Comparison of ENCODE assay signal across 8 cellular contexts in the genomic region with DNA sequence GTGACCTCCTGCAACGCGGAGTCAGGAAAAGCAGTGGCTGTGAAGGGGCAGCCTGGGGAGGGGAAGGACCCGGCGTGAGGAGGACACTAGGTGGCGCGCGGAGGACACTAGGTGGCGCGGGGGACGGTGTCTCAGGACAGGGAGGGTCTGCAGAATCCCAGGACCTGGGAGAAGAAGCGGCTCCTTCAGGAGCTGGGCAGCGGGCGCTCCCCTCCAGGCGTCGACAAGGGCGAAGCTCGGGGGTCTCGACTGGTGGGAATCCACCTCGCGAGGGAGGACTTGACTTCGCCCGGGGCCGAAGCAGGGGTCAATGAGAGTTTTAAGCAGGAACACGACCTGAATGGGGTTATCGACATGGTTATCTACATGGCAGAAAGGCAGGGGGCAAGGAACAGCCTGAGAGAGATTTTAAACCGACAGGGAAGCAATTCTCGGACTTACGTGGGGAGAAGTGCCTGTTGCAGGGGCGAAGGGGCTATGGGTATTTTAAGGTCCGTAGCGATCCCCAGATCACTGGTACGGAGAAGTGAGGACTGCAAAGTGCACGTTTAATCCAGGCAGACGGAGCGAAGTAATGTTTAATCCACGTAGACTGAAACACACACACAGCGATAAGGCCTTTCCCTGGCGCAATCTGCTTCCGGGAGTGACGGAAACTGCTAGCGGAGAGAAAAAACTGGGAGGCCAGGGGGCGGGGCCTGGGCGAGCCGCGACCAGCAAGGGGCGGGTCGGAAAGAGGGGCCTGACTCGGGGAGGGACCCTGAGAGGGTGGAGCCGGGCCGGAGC. TPM values are rescaled to one million over a fixed set of nuclear protein-coding genes. Genes with fewer than 3 reads are reported as not detected.
DNase-seq lines count a peak whose midpoint lies in the region; ATAC-seq and TF ChIP-seq lines count a peak whose summit lies in the region.

A gene (minus strand): TSS at position 648 of the 786 bp plus-strand sequence. CDS start 9,426 bp downstream, outside the sequence.

- H3F3A ChIP-seq in PC-3 (ENCODE audit: low read length, unreplicated experiment) = no peaks in the 10 kb centered on the region

- H3K4me3 ChIP-seq in PC-3 (ENCODE audit: low read length) (peak within 1 kb of the TSS; percentile 91), epithelial cell of proximal tubule (ENCODE audit: low read depth, low read length) (peak within 1 kb of the TSS; percentile 97), mucosa of rectum (ENCODE audit: low read length in 2 of 2) (peak within 1 kb of the TSS; percentile 97 to 100)

- ATAC-seq in GM21528 (IDR thresholded peaks at IDR 0.05; ENCODE audit: low FRiP score, unreplicated experiment) (peak; percentile 92), PC-3 (peak; percentile 93)

- intact Hi-C loops in PC-3 (cut with micrococcal nuclease) = loop anchor here (1.0 kb wide), 2 partner anchors 50 to 98 kb away; no protein-coding TSS in a partner anchor

- peak within 1 kb of the TSS; percentile 92 for H3K9ac ChIP-seq in PC-3 (ENCODE audit: low read length)
- peak within 1 kb of the TSS; percentile 97 to 99 for H3K9ac ChIP-seq in mucosa of rectum (ENCODE audit: low read depth in 1 of 2, low read length in 2 of 2)

- TF ChIP-seq CTCF in PC-3 (conservative IDR thresholded peaks at IDR 0.05; ENCODE audit: low read depth, low read length) (peak; percentile 90), epithelial cell of proximal tubule (conservative IDR thresholded peaks at IDR 0.05; ENCODE audit: low read depth, low read length) (peak; percentile 71)

- H4K20me1 ChIP-seq in PC-3 (ENCODE audit: low read length) = no peaks in the 10 kb centered on the region

- TSS peak; percentile 94 for BruUV-seq in PC-3 (replicated peaks; lab: Mats Ljungman, UMichigan)

- H3K36me3 ChIP-seq in PC-3 (ENCODE audit: low read depth, low read length) = peaks cover 30% of the 10 kb centered on the region
- no peaks in the 10 kb centered on the region for H3K36me3 ChIP-seq in mucosa of rectum (ENCODE audit: control insufficient read depth in 2 of 2, insufficient read depth in 2 of 2, low read length in 2 of 2)

- peak; percentile 85 for DNase-seq in DMS153 treated with DMSO at 0.1 percent for 48 hours (lab: John Stamatoyannopoulos, UW; ENCODE audit: unreplicated experiment)
- peak; percentile 96 for DNase-seq in PC-3
- peak; percentile 97 for DNase-seq in activated T-cell treated with anti-CD3 and anti-CD28 coated beads, Interleukin-2, amount 50 U/mL, for 1 hour
- peak; percentile 57 for DNase-seq in epithelial cell of proximal tubule (ENCODE audit: low read depth)
- peak; percentile 93 to 94 for DNase-seq in stimulated activated CD8-positive, alpha-beta memory T cell treated with anti-CD3 and anti-CD28 coated beads, Interleukin-4, amount 100 ng/mL, for 4 hours (ENCODE audit: low read depth in 2 of 2, low spot score in 1 of 2)

- peak within 1 kb of the TSS; percentile 95 for H2AFZ ChIP-seq in PC-3 (ENCODE audit: low read length)

- CTCF ChIA-PET in PC-3 (lab: Charles Lee) = interaction anchor here (0.5 to 0.7 kb wide), 2 partner anchors 50 to 1500 kb away, joined by 3 to 6 read pairs; a partner anchor contains a TSS

- H3K4me2 ChIP-seq in PC-3 (ENCODE audit: low read length) = peak within 1 kb of the TSS; percentile 94

- H3K9me2 ChIP-seq in PC-3 (replicated peaks; ENCODE audit: low read length) = no peaks in the 10 kb centered on the region

- H3K27me3 ChIP-seq in PC-3 (ENCODE audit: low read length) = no peaks in the 10 kb centered on the region
- H3K27me3 ChIP-seq in mucosa of rectum (ENCODE audit: control insufficient read depth in 2 of 2, insufficient read depth in 2 of 2, low read length in 2 of 2) = no peaks in the 10 kb centered on the region

- POLR2A ChIA-PET in PC-3 (lab: Charles Lee; ENCODE audit: unreplicated experiment) = interaction anchor here (2.1 kb wide), 1 partner anchor 50 kb away, joined by 48 read pairs; a partner anchor contains a TSS

- peak within 1 kb of the TSS; percentile 81 for H3K27ac ChIP-seq in PC-3 (ENCODE audit: low read length)
- H3K27ac ChIP-seq in mucosa of rectum (ENCODE audit: low read depth in 2 of 2, low read length in 2 of 2) = peak within 1 kb of the TSS; percentile 99

- peaks cover 24% of the 10 kb centered on the region for H3K79me2 ChIP-seq in PC-3 (ENCODE audit: low read length)

- peaks cover 7% of the 10 kb centered on the region; the same call in 1 of the 2 replicates for H3K4me1 ChIP-seq in PC-3 (ENCODE audit: insufficient read depth, low read length)
- H3K4me1 ChIP-seq in mucosa of rectum (ENCODE audit: control insufficient read depth in 2 of 2, insufficient read depth in 2 of 2, low read length in 2 of 2) = peaks cover 7 to 12% of the 10 kb centered on the region in 2 donors

- no peak for TF ChIP-seq EP300 in Ishikawa (IDR thresholded peaks at IDR 0.05; ENCODE audit: borderline replicate concordance)

- H3K9me3 ChIP-seq in PC-3 (ENCODE audit: low read length) (peaks cover 41% of the 10 kb centered on the region), mucosa of rectum (ENCODE audit: control insufficient read depth in 2 of 2, low read length in 2 of 2) (peaks cover 0 to 8% of the 10 kb centered on the region in 2 donors)

- TF ChIP-seq RAD21 in Ishikawa (IDR thresholded peaks at IDR 0.05; ENCODE audit: low read depth) = peak; percentile 77

TF ChIP-seq in Ishikawa, 13 proteins besides CTCF, POLR2A, EP300 and RAD21:
- TF ChIP-seq CEBPB (IDR thresholded peaks at IDR 0.05) (no peak), ZBTB7A (IDR thresholded peaks at IDR 0.05; ENCODE audit: low read depth) (peak; percentile 54; the same call in 1 of the 2 replicates), TAF1 (IDR thresholded peaks at IDR 0.05; ENCODE audit: low read depth) (peak; percentile 62), TEAD4 (IDR thresholded peaks at IDR 0.05) (no peak), EGR1 (IDR thresholded peaks at IDR 0.05) (no peak), NFIC (IDR thresholded peaks at IDR 0.05) (no peak), YY1 (IDR thresholded peaks at IDR 0.05; ENCODE audit: low read depth) (no peak), FOXM1 (IDR thresholded peaks at IDR 0.05; ENCODE audit: borderline replicate concordance, low read depth) (no peak), CREB1 (IDR thresholded peaks at IDR 0.05; ENCODE audit: low read depth) (no peak), TCF12 (IDR thresholded peaks at IDR 0.05; ENCODE audit: low read depth) (no peak)
- TF ChIP-seq, protein P1, sequence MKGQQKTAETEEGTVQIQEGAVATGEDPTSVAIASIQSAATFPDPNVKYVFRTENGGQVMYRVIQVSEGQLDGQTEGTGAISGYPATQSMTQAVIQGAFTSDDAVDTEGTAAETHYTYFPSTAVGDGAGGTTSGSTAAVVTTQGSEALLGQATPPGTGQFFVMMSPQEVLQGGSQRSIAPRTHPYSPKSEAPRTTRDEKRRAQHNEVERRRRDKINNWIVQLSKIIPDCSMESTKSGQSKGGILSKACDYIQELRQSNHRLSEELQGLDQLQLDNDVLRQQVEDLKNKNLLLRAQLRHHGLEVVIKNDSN (IDR thresholded peaks at IDR 0.05) = no peak
- TF ChIP-seq, protein P2, sequence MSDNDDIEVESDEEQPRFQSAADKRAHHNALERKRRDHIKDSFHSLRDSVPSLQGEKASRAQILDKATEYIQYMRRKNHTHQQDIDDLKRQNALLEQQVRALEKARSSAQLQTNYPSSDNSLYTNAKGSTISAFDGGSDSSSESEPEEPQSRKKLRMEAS (IDR thresholded peaks at IDR 0.05) = peak; percentile 38; the same call in 1 of the 2 replicates
- TF ChIP-seq, protein P3, sequence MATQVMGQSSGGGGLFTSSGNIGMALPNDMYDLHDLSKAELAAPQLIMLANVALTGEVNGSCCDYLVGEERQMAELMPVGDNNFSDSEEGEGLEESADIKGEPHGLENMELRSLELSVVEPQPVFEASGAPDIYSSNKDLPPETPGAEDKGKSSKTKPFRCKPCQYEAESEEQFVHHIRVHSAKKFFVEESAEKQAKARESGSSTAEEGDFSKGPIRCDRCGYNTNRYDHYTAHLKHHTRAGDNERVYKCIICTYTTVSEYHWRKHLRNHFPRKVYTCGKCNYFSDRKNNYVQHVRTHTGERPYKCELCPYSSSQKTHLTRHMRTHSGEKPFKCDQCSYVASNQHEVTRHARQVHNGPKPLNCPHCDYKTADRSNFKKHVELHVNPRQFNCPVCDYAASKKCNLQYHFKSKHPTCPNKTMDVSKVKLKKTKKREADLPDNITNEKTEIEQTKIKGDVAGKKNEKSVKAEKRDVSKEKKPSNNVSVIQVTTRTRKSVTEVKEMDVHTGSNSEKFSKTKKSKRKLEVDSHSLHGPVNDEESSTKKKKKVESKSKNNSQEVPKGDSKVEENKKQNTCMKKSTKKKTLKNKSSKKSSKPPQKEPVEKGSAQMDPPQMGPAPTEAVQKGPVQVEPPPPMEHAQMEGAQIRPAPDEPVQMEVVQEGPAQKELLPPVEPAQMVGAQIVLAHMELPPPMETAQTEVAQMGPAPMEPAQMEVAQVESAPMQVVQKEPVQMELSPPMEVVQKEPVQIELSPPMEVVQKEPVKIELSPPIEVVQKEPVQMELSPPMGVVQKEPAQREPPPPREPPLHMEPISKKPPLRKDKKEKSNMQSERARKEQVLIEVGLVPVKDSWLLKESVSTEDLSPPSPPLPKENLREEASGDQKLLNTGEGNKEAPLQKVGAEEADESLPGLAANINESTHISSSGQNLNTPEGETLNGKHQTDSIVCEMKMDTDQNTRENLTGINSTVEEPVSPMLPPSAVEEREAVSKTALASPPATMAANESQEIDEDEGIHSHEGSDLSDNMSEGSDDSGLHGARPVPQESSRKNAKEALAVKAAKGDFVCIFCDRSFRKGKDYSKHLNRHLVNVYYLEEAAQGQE (IDR thresholded peaks at IDR 0.05; ENCODE audit: low read depth) = no peak
TF ChIP-seq in Ishikawa: peak in this region for 3.

RNA-seq across cellular contexts. Expression of the gene that starts here (rescaled TPM):
- total RNA-seq in PC-3 (2014; rRNA removed) (3.7 and 3.9 TPM in 2 replicates), epithelial cell of proximal tubule (3.5 and 3.6 TPM in 2 replicates)

Comparison
In these comparisons a context has a peak if more than half of its experiments do, and no peak if none do; other contexts are left out.
1. Peak in every context shown above with its lines: DNase-seq, ATAC-seq, H3K4me3 ChIP-seq and H3K27ac ChIP-seq.